Comparison of ENCODE assay signal across 9 cellular contexts in genomic region chr4:152678841-152679240, GRCh38. TPM values are rescaled to one million over a fixed set of nuclear protein-coding genes. Genes with fewer than 3 reads are reported as not detected.
DNase-seq lines count a peak whose midpoint lies in the region; ATAC-seq, FAIRE-seq and TF ChIP-seq lines count a peak whose summit lies in the region.
"Had no signal": no experiment of that assay in that cellular context is flagged by ENCODE, and none has a peak within 500 bp of the region (broad histone marks: within the 10 kb centered on the region; RNA-seq: fewer than 3 reads in every experiment).

No MANE protein-coding gene starts in this region.

- H3K9me3 ChIP-seq in DND-41 (ENCODE audit: insufficient read depth, low read length, severe bottlenecking) = no peaks in the 10 kb centered on the region
- H3K9me3 ChIP-seq in KOPT-K1 (ENCODE audit: insufficient read depth, low read length, poor library complexity, severe bottlenecking) = no peaks in the 10 kb centered on the region
- H3K9me3 ChIP-seq in adipocyte (ENCODE audit: control insufficient read depth, low read length) = no peaks in the 10 kb centered on the region
- H3K9me3 ChIP-seq in mononuclear cell (ENCODE audit: low read depth, low read length) = no peaks in the 10 kb centered on the region
- no peaks in the 10 kb centered on the region for H3K9me3 ChIP-seq in neuronal stem cell (replicated peaks in 1 of 2; ENCODE audit: control insufficient read depth in 2 of 2, insufficient read depth in 1 of 2, low read depth in 1 of 2, low read length in 2 of 2)
- H3K9me3 ChIP-seq in testis = no peaks in the 10 kb centered on the region

- no peak for DNase-seq in DND-41
- no peak for DNase-seq in adipocyte (ENCODE audit: low read depth)
- no peak for DNase-seq in neuronal stem cell (ENCODE audit: low spot score)
- no peak for DNase-seq in H54 (ENCODE audit: insufficient read length, low spot score)
- no peak for DNase-seq in testis
- DNase-seq: retina had no signal

- TF ChIP-seq POLR2A in H54 (IDR thresholded peaks at IDR 0.05; ENCODE audit: low read depth, low read length) (no peak), testis (IDR thresholded peaks at IDR 0.05) (no peak)

- no peak overlapping the region for H4K91ac ChIP-seq in neuronal stem cell (ENCODE audit: low read depth, low read length, poor library complexity)

- no peak overlapping the region for H2BK12ac ChIP-seq in neuronal stem cell (ENCODE audit: low read length)

- H3K79me1 ChIP-seq in neuronal stem cell (ENCODE audit: low read depth, low read length) = no peaks in the 10 kb centered on the region

- intact Hi-C loops in testis (cut with DNase I; ENCODE audit: low total_unique reads) = no loop called here

- H3K79me2 ChIP-seq in DND-41 (ENCODE audit: insufficient read depth, low read length) = 0 out of 2 replicates have a peak, but pooled peaks cover 3% of the 10 kb centered on the region

- H2BK120ac ChIP-seq in neuronal stem cell (ENCODE audit: low read depth, low read length) = no peak overlapping the region

- H3K27ac ChIP-seq in DND-41 (ENCODE audit: low read length) (peak overlapping the region; percentile 80; the same call in 1 of the 2 replicates), KOPT-K1 (ENCODE audit: low read depth, low read length, poor library complexity, severe bottlenecking) (peak overlapping the region; percentile 58), neuronal stem cell (replicated peaks; ENCODE audit: low read length) (no peak overlapping the region), testis (no peak overlapping the region)

- H3K18ac ChIP-seq in neuronal stem cell (ENCODE audit: low read length) = no peak overlapping the region

- peak overlapping the region; percentile 93 for H2AFZ ChIP-seq in DND-41 (ENCODE audit: low read depth, low read length)
- no peak overlapping the region for H2AFZ ChIP-seq in neuronal stem cell (ENCODE audit: low read length)

- no peak overlapping the region for H4K8ac ChIP-seq in neuronal stem cell (ENCODE audit: low read depth, low read length)

- peak overlapping the region; percentile 75 for H3K4me2 ChIP-seq in DND-41 (ENCODE audit: insufficient read depth, low read length)
- no peak overlapping the region for H3K4me2 ChIP-seq in neuronal stem cell (ENCODE audit: insufficient read depth, low read length, poor library complexity, severe bottlenecking)

- no peak overlapping the region for H2BK15ac ChIP-seq in neuronal stem cell (ENCODE audit: low read length)

- no peak for FAIRE-seq in H54 (lab: Jason Lieb, UNC)

- H3K4me3 ChIP-seq in DND-41 (ENCODE audit: low read depth in 1 of 2, low read length in 2 of 2) (peak overlapping the region; percentile 61 to 73), adipocyte (ENCODE audit: low read length) (peak overlapping the region; percentile 87), mononuclear cell (ENCODE audit: low read length) (peak overlapping the region; percentile 89), neuronal stem cell (ENCODE audit: low read length in 2 of 2) (no peak overlapping the region), testis (no peak overlapping the region)

- H2BK5ac ChIP-seq in neuronal stem cell (ENCODE audit: low read length) = no peak overlapping the region

- no peaks in the 10 kb centered on the region for H3K36me3 ChIP-seq in DND-41 (ENCODE audit: insufficient read depth, low read length)
- H3K36me3 ChIP-seq in KOPT-K1 (ENCODE audit: insufficient read depth, low read length) = no peaks in the 10 kb centered on the region
- H3K36me3 ChIP-seq in adipocyte (ENCODE audit: control insufficient read depth, insufficient read depth, low read length, severe bottlenecking) = no peaks in the 10 kb centered on the region
- H3K36me3 ChIP-seq in neuronal stem cell (replicated peaks in 1 of 2; ENCODE audit: control insufficient read depth in 2 of 2, insufficient read depth in 2 of 2, low read length in 2 of 2) = no peaks in the 10 kb centered on the region
- no peaks in the 10 kb centered on the region for H3K36me3 ChIP-seq in testis (ENCODE audit: low read depth, missing control alignments)

- H3K23ac ChIP-seq in neuronal stem cell (ENCODE audit: low read depth, low read length, poor library complexity) = no peak overlapping the region

- TF ChIP-seq CTCF in DND-41 (IDR thresholded peaks at IDR 0.05; ENCODE audit: borderline replicate concordance, extremely low read depth, low read length, poor library complexity, severe bottlenecking) (no peak), testis (IDR thresholded peaks at IDR 0.05) (no peak)

- peaks cover 21% of the 10 kb centered on the region for H3K4me1 ChIP-seq in DND-41 (ENCODE audit: insufficient read depth, low read length)
- H3K4me1 ChIP-seq in adipocyte (ENCODE audit: control insufficient read depth, insufficient read depth, low read length) = peaks cover 6% of the 10 kb centered on the region
- H3K4me1 ChIP-seq in mononuclear cell (ENCODE audit: insufficient read depth, low read length) = peaks cover 62% of the 10 kb centered on the region
- H3K4me1 ChIP-seq in neuronal stem cell (ENCODE audit: control insufficient read depth in 2 of 2, insufficient read depth in 1 of 2, low read depth in 1 of 2, low read length in 2 of 2) = peaks cover 0 to 5% of the 10 kb centered on the region in 2 donors
- no peaks in the 10 kb centered on the region for H3K4me1 ChIP-seq in testis

- H3K9ac ChIP-seq in DND-41 (ENCODE audit: low read depth, low read length) = peak overlapping the region; percentile 68
- H3K9ac ChIP-seq in adipocyte (ENCODE audit: low read length) = no peak overlapping the region
- no peak overlapping the region for H3K9ac ChIP-seq in neuronal stem cell (ENCODE audit: low read depth, low read length, poor library complexity)

- no peak overlapping the region for H2AK5ac ChIP-seq in neuronal stem cell (ENCODE audit: low read depth, low read length)

- H3K14ac ChIP-seq in neuronal stem cell (ENCODE audit: low read length) = no peak overlapping the region

- WGBS in neuronal stem cell (ENCODE audit: extremely low coverage in 2 of 2, insufficient read length in 2 of 2, insufficient replicate concordance in 1 of 2), 2 donors = no CpG with 5 or more reads among the region's 1 CpG
- WGBS in testis, 2 donors = 46 to 68% methylated on average over 1 of the region's 1 CpG

- no peaks in the 10 kb centered on the region for H4K20me1 ChIP-seq in DND-41 (ENCODE audit: insufficient read depth, low read length)

- no peak for ATAC-seq in DND-41 (ENCODE audit: insufficient read depth, low read depth)
- ATAC-seq in GM21390 (IDR thresholded peaks at IDR 0.05; ENCODE audit: unreplicated experiment) = no peak

- no peak overlapping the region for H3K4ac ChIP-seq in neuronal stem cell (ENCODE audit: low read length)

- H3K27me3 ChIP-seq in DND-41 (ENCODE audit: insufficient read depth, low read length, poor library complexity) = no peaks in the 10 kb centered on the region
- peaks cover 2% of the 10 kb centered on the region for H3K27me3 ChIP-seq in adipocyte (replicated peaks; ENCODE audit: control insufficient read depth, insufficient read depth, low read length)
- no peaks in the 10 kb centered on the region for H3K27me3 ChIP-seq in mononuclear cell (ENCODE audit: insufficient read depth, low read length)
- peaks cover 0 to 74% (median 7%) of the 10 kb centered on the region in 3 experiments for H3K27me3 ChIP-seq in neuronal stem cell (ENCODE audit: control insufficient read depth in 3 of 3, insufficient read depth in 3 of 3, low read depth in 1 of 3, low read length in 3 of 3)
- H3K27me3 ChIP-seq in testis = no peaks in the 10 kb centered on the region

RNA-seq across cellular contexts. Expression of gene TMEM154, which starts 1.0 kb away (rescaled TPM):
- 10.6 TPM for total RNA-seq in mononuclear cell
- 0.14 TPM for polyA plus RNA-seq in neuronal stem cell (2013, experiment 1 of 2)
- 0.18 TPM for polyA plus RNA-seq in neuronal stem cell (2013, experiment 2 of 2)
- under 1 TPM; 0.56 to 0.63 TPM for total RNA-seq in testis
- 0.57 TPM for polyA plus RNA-seq in testis (ENCODE audit: insufficient read depth, low read depth, low replicate concordance)

Comparison
In these comparisons a context has a peak if more than half of its experiments do, and no peak if none do; other contexts are left out.
1. H3K27ac ChIP-seq: peak in DND-41 (single experiment) and KOPT-K1 (single experiment); none in neuronal stem cell (single experiment) and testis (0 of 2).
2. H3K4me3 ChIP-seq: peak in DND-41 (2 of 2), adipocyte (single experiment) and mononuclear cell (single experiment); none in neuronal stem cell (0 of 2) and testis (0 of 2).